Comparison of ENCODE assay signal across 8 cellular contexts in the genomic region with DNA sequence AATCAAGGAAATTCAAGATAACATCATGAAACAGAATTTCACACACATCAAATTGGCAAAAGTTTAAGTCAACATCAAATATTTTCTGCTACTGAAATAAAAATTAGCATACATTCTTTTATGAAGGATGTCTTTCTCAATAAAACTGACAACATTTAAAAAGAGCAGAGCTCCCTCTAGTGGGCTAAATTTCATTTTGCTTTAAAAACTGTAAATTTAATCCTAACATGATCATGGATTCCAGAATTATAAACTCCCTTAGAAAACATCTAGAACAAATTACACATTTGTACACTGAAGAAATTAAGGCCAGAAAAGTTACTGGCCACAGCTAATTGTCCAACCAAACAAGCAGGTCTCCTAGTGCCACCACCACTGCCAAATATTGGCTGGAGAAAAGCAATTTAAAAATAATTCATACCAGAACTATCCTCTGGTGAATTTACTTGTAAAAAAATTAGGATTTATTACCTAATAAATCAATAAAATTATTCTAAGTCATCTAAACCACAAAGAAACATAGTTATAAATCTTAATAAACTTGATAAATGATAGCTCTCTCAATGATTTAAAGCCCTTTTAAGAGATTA. TPM values are rescaled to one million over a fixed set of nuclear protein-coding genes. Genes with fewer than 3 reads are reported as not detected.
DNase-seq lines count a peak whose midpoint lies in the region; ATAC-seq, FAIRE-seq and TF ChIP-seq lines count a peak whose summit lies in the region.

No MANE protein-coding gene starts in this region.

- H3T11ph ChIP-seq in H9 (ENCODE audit: low read length) = no peak overlapping the region

- H3K9me3 Mint-ChIP-seq in CD4-positive, alpha-beta T cell = no peaks in the 10 kb centered on the region
- no peaks in the 10 kb centered on the region for H3K9me3 Mint-ChIP-seq in H9
- no peaks in the 10 kb centered on the region for H3K9me3 Mint-ChIP-seq in activated CD4-positive, alpha-beta memory T cell treated with anti-CD3 and anti-CD28 coated beads, Interleukin-2, amount 10 ng/mL, durations not matched to agents 7 days and 5 days
- no peaks in the 10 kb centered on the region for H3K9me3 Mint-ChIP-seq in activated T-cell treated with anti-CD3 and anti-CD28 coated beads, Interleukin-2, amount 50 U/mL, for 72 hours

- no peak overlapping the region for H3K14ac ChIP-seq in H9 (ENCODE audit: insufficient read depth, low read length)

- FAIRE-seq in kidney (lab: Jason Lieb, UNC) = peak; percentile 66

- DNase-seq in CD4-positive, alpha-beta T cell = no peak
- DNase-seq in H9 (no peak), kidney (no peak), suprapubic skin (ENCODE audit: low spot score in 2 of 2) (no peak)
- DNase-seq in activated CD4-positive, alpha-beta memory T cell treated with anti-CD3 and anti-CD28 coated beads, Interleukin-2, amount 10 ng/mL, durations not matched to agents 7 days and 5 days = no peak
- no peak for DNase-seq in activated T-cell treated with anti-CD3 and anti-CD28 coated beads, Interleukin-2, amount 50 U/mL, for 72 hours

- no peaks in the 10 kb centered on the region for H3K27me3 ChIP-seq in CD4-positive, alpha-beta T cell (ENCODE audit: control insufficient read depth, insufficient read depth, low read length)
- H3K27me3 ChIP-seq in H9 (ENCODE audit: insufficient read depth, low read length) = no peaks in the 10 kb centered on the region
- no peaks in the 10 kb centered on the region for H3K27me3 ChIP-seq in suprapubic skin

- no peaks in the 10 kb centered on the region for H3K9me3 ChIP-seq in CD4-positive, alpha-beta T cell (ENCODE audit: control insufficient read depth, low read length)
- no peaks in the 10 kb centered on the region for H3K9me3 ChIP-seq in H9 (ENCODE audit: control insufficient read depth, low read depth, low read length)
- H3K9me3 ChIP-seq in kidney (ENCODE audit: control insufficient read depth in 1 of 2, low read length in 2 of 2) = no peaks in the 10 kb centered on the region
- no peaks in the 10 kb centered on the region for H3K9me3 ChIP-seq in suprapubic skin

- no peak overlapping the region for H3K27ac ChIP-seq in CD4-positive, alpha-beta T cell (ENCODE audit: low read depth, low read length)
- no peak overlapping the region for H3K27ac ChIP-seq in H9 (ENCODE audit: insufficient read length, low read depth, low read length)
- H3K27ac ChIP-seq in kidney (ENCODE audit: low read depth in 2 of 2, low read length in 2 of 2) = no peak overlapping the region
- no peak overlapping the region for H3K27ac ChIP-seq in suprapubic skin

- H2BK15ac ChIP-seq in H9 (ENCODE audit: low read depth, low read length) = no peak overlapping the region

- H2AK5ac ChIP-seq in H9 (ENCODE audit: insufficient read length, low read length) = no peak overlapping the region

- H3K4me3 ChIP-seq in WI38 (ENCODE audit: low read depth, low read length) = no peak overlapping the region
- H3K4me3 ChIP-seq in kidney (ENCODE audit: low read length in 2 of 2) = no peak overlapping the region
- no peak overlapping the region for H3K4me3 ChIP-seq in suprapubic skin

- CTCF ChIA-PET in CD4-positive, alpha-beta T cell (lab: Charles Lee) = interaction anchor here (1.3 to 1.4 kb wide), 2 partner anchors 11 to 18 kb away, joined by 3 read pairs; no protein-coding TSS in a partner anchor
- CTCF ChIA-PET in activated CD4-positive, alpha-beta memory T cell treated with anti-CD3 and anti-CD28 coated beads, Interleukin-2, amount 10 ng/mL, durations not matched to agents 7 days and 5 days (lab: Charles Lee) = interaction anchor here (1.0 to 2.9 kb wide), 14 partner anchors 9 to 861 kb away, joined by 3 to 15 read pairs (median 4); a partner anchor contains a TSS

- H2AFZ ChIP-seq in H9 (ENCODE audit: low read length) = no peak overlapping the region

- H4K8ac ChIP-seq in H9 (replicated peaks; ENCODE audit: insufficient read length, low read depth, low read length) = no peak overlapping the region

- H3K23me2 ChIP-seq in H9 (ENCODE audit: insufficient read length, low read depth, low read length, poor library complexity, severe bottlenecking) = no peaks in the 10 kb centered on the region

- H2BK20ac ChIP-seq in H9 (ENCODE audit: low read depth, low read length, poor library complexity, severe bottlenecking) = no peak overlapping the region

- no peak overlapping the region for H3K56ac ChIP-seq in H9 (ENCODE audit: insufficient read length, low read depth, low read length)

- no peak overlapping the region for H4K91ac ChIP-seq in H9 (ENCODE audit: insufficient read length, low read depth, low read length)

- no peak overlapping the region for H3K27ac Mint-ChIP-seq in CD4-positive, alpha-beta T cell
- 0 out of 7 replicates have a peak overlapping the region, but pooled peaks of 1 of the 3 experiments have one; percentile 47 for H3K27ac Mint-ChIP-seq in H9
- H3K27ac Mint-ChIP-seq in activated CD4-positive, alpha-beta memory T cell treated with anti-CD3 and anti-CD28 coated beads, Interleukin-2, amount 10 ng/mL, durations not matched to agents 7 days and 5 days = no peak overlapping the region
- no peak overlapping the region for H3K27ac Mint-ChIP-seq in activated T-cell treated with anti-CD3 and anti-CD28 coated beads, Interleukin-2, amount 50 U/mL, for 72 hours

- H3K23ac ChIP-seq in H9 (ENCODE audit: insufficient read length, low read depth, low read length) = no peak overlapping the region

- H3K4ac ChIP-seq in H9 (ENCODE audit: low read depth, low read length) = no peak overlapping the region

- H3K27me3 Mint-ChIP-seq in CD4-positive, alpha-beta T cell = no peaks in the 10 kb centered on the region
- H3K27me3 Mint-ChIP-seq in H9 (ENCODE audit: low read depth) = no peaks in the 10 kb centered on the region
- H3K27me3 Mint-ChIP-seq in activated CD4-positive, alpha-beta memory T cell treated with anti-CD3 and anti-CD28 coated beads, Interleukin-2, amount 10 ng/mL, durations not matched to agents 7 days and 5 days = no peaks in the 10 kb centered on the region
- H3K27me3 Mint-ChIP-seq in activated T-cell treated with anti-CD3 and anti-CD28 coated beads, Interleukin-2, amount 50 U/mL, for 72 hours (ENCODE audit: low read depth) = no peaks in the 10 kb centered on the region

- peaks cover 6% of the 10 kb centered on the region for H3K79me1 ChIP-seq in H9 (ENCODE audit: insufficient read depth, low read depth, low read length, poor library complexity, severe bottlenecking)

- TF ChIP-seq POLR2A in suprapubic skin (IDR thresholded peaks at IDR 0.05) = no peak

- no peak overlapping the region for H2BK120ac ChIP-seq in H9 (ENCODE audit: low read depth, low read length, poor library complexity, severe bottlenecking)

- no peaks in the 10 kb centered on the region for H3K36me3 Mint-ChIP-seq in CD4-positive, alpha-beta T cell (ENCODE audit: low read depth)
- H3K36me3 Mint-ChIP-seq in H9 (ENCODE audit: insufficient read depth in 1 of 3, low read depth in 3 of 3) = peaks cover 19 to 25% (median 20%) of the 10 kb centered on the region in 3 experiments
- peaks cover 9% of the 10 kb centered on the region for H3K36me3 Mint-ChIP-seq in activated CD4-positive, alpha-beta memory T cell treated with anti-CD3 and anti-CD28 coated beads, Interleukin-2, amount 10 ng/mL, durations not matched to agents 7 days and 5 days (ENCODE audit: low read depth)
- peaks cover 0 to 2% of the 10 kb centered on the region in 2 donors for H3K36me3 Mint-ChIP-seq in activated T-cell treated with anti-CD3 and anti-CD28 coated beads, Interleukin-2, amount 50 U/mL, for 72 hours (ENCODE audit: insufficient read depth in 2 of 2)

- H4K20me1 ChIP-seq in H9 (ENCODE audit: control insufficient read depth, insufficient read depth, insufficient read length) = no peaks in the 10 kb centered on the region

- H2BK5ac ChIP-seq in H9 (ENCODE audit: insufficient read length, low read length) = no peak overlapping the region

- no peak overlapping the region for H2BK12ac ChIP-seq in H9 (ENCODE audit: insufficient read length, low read depth, low read length)

- no peak overlapping the region for H3K4me2 ChIP-seq in H9 (ENCODE audit: insufficient read depth, insufficient read length, low read length)

- peaks cover 8% of the 10 kb centered on the region; the same call in 1 of the 2 replicates for H3K79me2 ChIP-seq in H9 (ENCODE audit: insufficient read depth, low read length)

- no peak overlapping the region for H3K4me3 Mint-ChIP-seq in CD4-positive, alpha-beta T cell
- no peak overlapping the region for H3K4me3 Mint-ChIP-seq in H9
- no peak overlapping the region for H3K4me3 Mint-ChIP-seq in activated CD4-positive, alpha-beta memory T cell treated with anti-CD3 and anti-CD28 coated beads, Interleukin-2, amount 10 ng/mL, durations not matched to agents 7 days and 5 days
- no peak overlapping the region for H3K4me3 Mint-ChIP-seq in activated T-cell treated with anti-CD3 and anti-CD28 coated beads, Interleukin-2, amount 50 U/mL, for 72 hours

- H3K18ac ChIP-seq in H9 (ENCODE audit: insufficient read length, low read depth, low read length) = no peak overlapping the region

- H4K5ac ChIP-seq in H9 (ENCODE audit: insufficient read length, low read depth, low read length) = no peak overlapping the region

- TF ChIP-seq EP300 in suprapubic skin (IDR thresholded peaks at IDR 0.05) = no peak

- TF ChIP-seq CTCF in CD4-positive, alpha-beta T cell (IDR thresholded peaks at IDR 0.05) = peak; percentile 92
- TF ChIP-seq CTCF in H9 (conservative IDR thresholded peaks at IDR 0.05) = peak; percentile 79
- TF ChIP-seq CTCF in WI38 (IDR thresholded peaks at IDR 0.05; ENCODE audit: low read depth, low read length) = peak; percentile 20; the same call in 1 of the 2 replicates
- TF ChIP-seq CTCF in kidney (IDR thresholded peaks at IDR 0.05; ENCODE audit: borderline replicate concordance, extremely low read depth, insufficient read depth) = peak; percentile 52
- TF ChIP-seq CTCF in suprapubic skin (IDR thresholded peaks at IDR 0.05) = peak in 1 of 2 donors; percentile 39

- no peaks in the 10 kb centered on the region for H3K4me1 Mint-ChIP-seq in CD4-positive, alpha-beta T cell (ENCODE audit: low read depth)
- peaks cover 8 to 10% of the 10 kb centered on the region in 2 experiments for H3K4me1 Mint-ChIP-seq in H9
- H3K4me1 Mint-ChIP-seq in activated CD4-positive, alpha-beta memory T cell treated with anti-CD3 and anti-CD28 coated beads, Interleukin-2, amount 10 ng/mL, durations not matched to agents 7 days and 5 days = no peaks in the 10 kb centered on the region
- H3K4me1 Mint-ChIP-seq in activated T-cell treated with anti-CD3 and anti-CD28 coated beads, Interleukin-2, amount 50 U/mL, for 72 hours (ENCODE audit: low read depth) = no peaks in the 10 kb centered on the region

- H3K4me1 ChIP-seq in H9 (ENCODE audit: insufficient read depth, low read length) (no peaks in the 10 kb centered on the region), kidney (ENCODE audit: control insufficient read depth in 1 of 2, insufficient read depth in 1 of 2, low read depth in 1 of 2, low read length in 2 of 2) (peaks cover 4 to 10% of the 10 kb centered on the region in 2 donors), suprapubic skin (peaks cover 5% of the 10 kb centered on the region)

- POLR2A ChIA-PET in CD4-positive, alpha-beta T cell (lab: Charles Lee) = no interaction called here
- POLR2A ChIA-PET in activated CD4-positive, alpha-beta memory T cell treated with anti-CD3 and anti-CD28 coated beads, Interleukin-2, amount 10 ng/mL, durations not matched to agents 7 days and 5 days (lab: Charles Lee) = no interaction called here

- ATAC-seq in CD4-positive, alpha-beta T cell (ENCODE audit: poor library complexity) = no peak
- ATAC-seq in HG03045 (IDR thresholded peaks at IDR 0.05; ENCODE audit: unreplicated experiment) = no peak
- no peak for ATAC-seq in activated T-cell treated with anti-CD3 and anti-CD28 coated beads, Interleukin-2, amount 50 U/mL, for 72 hours (replicated peaks in 1 of 2)

- H3K36me3 ChIP-seq in kidney (ENCODE audit: control insufficient read depth in 1 of 2, insufficient read depth in 2 of 2, low read length in 2 of 2) = no peaks in the 10 kb centered on the region
- no peaks in the 10 kb centered on the region for H3K36me3 ChIP-seq in suprapubic skin

- H3K9ac ChIP-seq in H9 (ENCODE audit: extremely low read depth, insufficient read length, low read length) (no peak overlapping the region), kidney (ENCODE audit: low read length in 2 of 2) (no peak overlapping the region)

- intact Hi-C loops in CD4-positive, alpha-beta T cell (cut with DNase I, micrococcal nuclease) = loop anchor here in 1 of 2 experiments (2.0 kb wide), 1 partner anchor 858 kb away; no protein-coding TSS in a partner anchor
- intact Hi-C loops in kidney (cut with DNase I) = no loop called here

RNA-seq across cellular contexts. Expression of a gene that starts 31.2 kb away (rescaled TPM):
- under 1 TPM; 0.39 to 0.60 TPM for total RNA-seq in CD4-positive, alpha-beta T cell
- total RNA-seq in H9 (2021) (49.0 and 51.4 TPM in 2 replicates), kidney (0.50 TPM), suprapubic skin (1 to 10 TPM; 4.8 to 5.8 (median 5.2) TPM)
- polyA plus RNA-seq in kidney (ENCODE audit: insufficient read depth, low read depth, low replicate concordance) = 5.2 TPM
- 10 to 100 TPM; 39.0 to 42.3 TPM for total RNA-seq in activated CD4-positive, alpha-beta memory T cell treated with anti-CD3 and anti-CD28 coated beads, Interleukin-2, amount 10 ng/mL, durations not matched to agents 7 days and 5 days
- 10 to 100 TPM; 29.5 to 34.5 TPM for total RNA-seq in activated T-cell treated with anti-CD3 and anti-CD28 coated beads, Interleukin-2, amount 50 U/mL, for 72 hours
